Comparison of ENCODE assay signal across 9 cellular contexts in genomic region chr17:54969658-54970572, GRCh38. TPM values are rescaled to one million over a fixed set of nuclear protein-coding genes. Genes with fewer than 3 reads are reported as not detected.
DNase-seq lines count a peak whose midpoint lies in the region; ATAC-seq and TF ChIP-seq lines count a peak whose summit lies in the region.
"Had no signal": no experiment of that assay in that cellular context is flagged by ENCODE, and none has a peak within 500 bp of the region (broad histone marks: within the 10 kb centered on the region; RNA-seq: fewer than 3 reads in every experiment).

No MANE protein-coding gene starts in this region.

- 0 out of 2 replicates have a peak, but pooled peaks cover 5% of the 10 kb centered on the region for H4K20me1 ChIP-seq in GM23338 (replicated peaks; ENCODE audit: insufficient read depth)

- peaks cover 12% of the 10 kb centered on the region; the same call in 1 of the 2 replicates for H3K4me1 ChIP-seq in GM23338 (ENCODE audit: insufficient read depth)
- peaks cover 0 to 32% (median 2%) of the 10 kb centered on the region in 4 donors for H3K4me1 ChIP-seq in Peyer's patch
- peaks cover 3% of the 10 kb centered on the region for H3K4me1 ChIP-seq in iPS-15b (ENCODE audit: control insufficient read depth, insufficient read depth, low read length)
- H3K4me1 ChIP-seq in skeletal muscle tissue (ENCODE audit: control insufficient read depth in 3 of 3, insufficient read depth in 3 of 3, low read length in 3 of 3): peaks cover 11 to 23% (median 11%) of the 10 kb centered on the region in 3 donors

- H2AFZ ChIP-seq in GM23338: no peak overlapping the region

- peaks cover 12% of the 10 kb centered on the region for H3K4me1 Mint-ChIP-seq in GM23338
- H3K4me1 Mint-ChIP-seq in immature natural killer cell: peaks cover 20 to 24% of the 10 kb centered on the region in 2 donors

- no peaks in the 10 kb centered on the region for H3K9me3 Mint-ChIP-seq in GM23338
- no peaks in the 10 kb centered on the region for H3K9me3 Mint-ChIP-seq in immature natural killer cell

- peaks cover 4% of the 10 kb centered on the region for H3K27me3 Mint-ChIP-seq in GM23338 (ENCODE audit: insufficient read depth, low read depth, poor library complexity)
- H3K27me3 Mint-ChIP-seq in immature natural killer cell (ENCODE audit: low read depth in 3 of 3): peaks cover 0 to 6% (median 0%) of the 10 kb centered on the region in 3 donors

- DNase-seq in GM23338 (ENCODE audit: low spot score) (no peak), Peyer's patch (no peak), immature natural killer cell (no peak), NOMO-1 (lab: John Stamatoyannopoulos, UW; ENCODE audit: unreplicated experiment in 2 of 2) (no peak), mesenteric fat pad (ENCODE audit: low spot score) (no peak)
- DNase-seq: SHP77 had no signal

- no peaks in the 10 kb centered on the region for H3K9me2 ChIP-seq in GM23338 (ENCODE audit: insufficient read depth)

- no peaks in the 10 kb centered on the region for H3F3A ChIP-seq in GM23338 (replicated peaks; ENCODE audit: low read depth)

- TF ChIP-seq CTCF in GM23338 (conservative IDR thresholded peaks at IDR 0.05; ENCODE audit: low read depth in 2 of 2) (no peak), Peyer's patch (IDR thresholded peaks at IDR 0.05) (no peak)

- H3K36me3 Mint-ChIP-seq in GM23338 (ENCODE audit: low read depth) (peaks cover 15% of the 10 kb centered on the region), immature natural killer cell (no peaks in the 10 kb centered on the region)

- H3K4me3 ChIP-seq in GM23338 (peak overlapping the region; percentile 97), Peyer's patch (peak overlapping the region; percentile 65 to 89 (median 84)), iPS-15b (ENCODE audit: low read depth, low read length) (peak overlapping the region; percentile 97), skeletal muscle tissue (ENCODE audit: low read length in 3 of 3) (peak overlapping the region; percentile 93 to 98 (median 96))

- no peaks in the 10 kb centered on the region for H3K27me3 ChIP-seq in GM23338 (ENCODE audit: insufficient read depth)
- no peaks in the 10 kb centered on the region for H3K27me3 ChIP-seq in Peyer's patch
- no peaks in the 10 kb centered on the region for H3K27me3 ChIP-seq in iPS-15b (ENCODE audit: control insufficient read depth, insufficient read depth, low read length)
- no peaks in the 10 kb centered on the region for H3K27me3 ChIP-seq in skeletal muscle tissue (ENCODE audit: control insufficient read depth in 3 of 3, insufficient read depth in 3 of 3, low read length in 3 of 3)

- H3K4me3 Mint-ChIP-seq in GM23338 (no peak overlapping the region), immature natural killer cell (peak overlapping the region in 2 of 5 donors; percentile 33 to 34)

- H3K4me2 ChIP-seq in GM23338: peak overlapping the region; percentile 99

- H3K27ac ChIP-seq in GM23338 (ENCODE audit: low read depth) (no peak overlapping the region), Peyer's patch (peak overlapping the region in 3 of 4 donors; percentile 68 to 84 (median 82)), skeletal muscle tissue (ENCODE audit: low read depth, low read length) (peak overlapping the region; percentile 86)

- H3K9me3 ChIP-seq in Peyer's patch (no peaks in the 10 kb centered on the region), iPS-15b (ENCODE audit: control insufficient read depth, insufficient read depth, low read length) (no peaks in the 10 kb centered on the region), skeletal muscle tissue (ENCODE audit: control insufficient read depth in 3 of 3, low read length in 3 of 3) (no peaks in the 10 kb centered on the region)

- ATAC-seq in GM23338: no peak
- no peak for ATAC-seq in esophagus mucosa

- H3K36me3 ChIP-seq in GM23338 (ENCODE audit: insufficient read depth) (no peaks in the 10 kb centered on the region; the same call in 1 of the 2 replicates), Peyer's patch (no peaks in the 10 kb centered on the region), iPS-15b (ENCODE audit: control insufficient read depth, insufficient read depth, low read length) (no peaks in the 10 kb centered on the region), skeletal muscle tissue (ENCODE audit: control insufficient read depth in 3 of 3, insufficient read depth in 3 of 3, low read length in 3 of 3) (peaks cover 0 to under 1% (median 0%) of the 10 kb centered on the region in 3 donors)

- H3K9ac ChIP-seq in iPS-15b (ENCODE audit: low read depth, low read length): no peak overlapping the region
- H3K9ac ChIP-seq in skeletal muscle tissue (ENCODE audit: low read depth in 1 of 3, low read length in 3 of 3): peak overlapping the region; percentile 93 to 94 (median 93)

- H3K27ac Mint-ChIP-seq in GM23338 (no peak overlapping the region), immature natural killer cell (peak overlapping the region in 1 of 6 donors; percentile 21)

- H3K79me2 ChIP-seq in GM23338 (replicated peaks; ENCODE audit: insufficient read depth): peaks cover 92% of the 10 kb centered on the region

- no peak for TF ChIP-seq POLR2A in Peyer's patch (IDR thresholded peaks at IDR 0.05)

TF ChIP-seq in GM23338, 12 proteins besides CTCF, POLR2A, EP300 and RAD21 (continues in another document):
- TF ChIP-seq NANOG (IDR thresholded peaks at IDR 0.05; ENCODE audit: borderline replicate concordance) (no peak), REST (IDR thresholded peaks at IDR 0.05; ENCODE audit: unreplicated experiment) (no peak), ETS1 (IDR thresholded peaks at IDR 0.05) (no peak), ZNF331 (CRISPR knock-in tag; IDR thresholded peaks at IDR 0.05; ENCODE audit: low read depth) (no peak), STAT1 (IDR thresholded peaks at IDR 0.05; ENCODE audit: unreplicated experiment) (no peak), ZNF114 (CRISPR knock-in tag; IDR thresholded peaks at IDR 0.05) (no peak), EZH2 (IDR thresholded peaks at IDR 0.05; ENCODE audit: low read depth, unreplicated experiment) (no peak), JUNB (IDR thresholded peaks at IDR 0.05; ENCODE audit: unreplicated experiment) (no peak)

RNA-seq across cellular contexts. Expression of gene STXBP4, which starts 1.4 kb away (rescaled TPM):
- total RNA-seq in GM23338 (2014; rRNA removed; shearing (Covaris generic)): 45.4 and 52.1 TPM in 2 replicates
- polyA plus RNA-seq in GM23338 (2016; fragmentation: Nextera tagmentation; extraction: Ambion mirVana) (25.0 and 26.4 TPM in 2 replicates), immature natural killer cell (1 to 10 TPM in 1 of 3 donors, under 1 TPM in 1, not detected in 1; 0.58 to 5.9 TPM)
- total RNA-seq in Peyer's patch (10 to 100 TPM in 3 of 4 donors, 1 to 10 TPM in 1; 8.0 to 57.6 (median 18.8) TPM), skeletal muscle tissue (9.4 TPM), esophagus mucosa (3.9 TPM), mesenteric fat pad (8.6 TPM)

RNA-seq across cellular contexts. Expression of gene COX11, which starts 1.5 kb away (rescaled TPM):
- total RNA-seq in GM23338 (2014; rRNA removed; shearing (Covaris generic)): 54.5 and 56.7 TPM in 2 replicates
- polyA plus RNA-seq in GM23338 (2016; fragmentation: Nextera tagmentation; extraction: Ambion mirVana): 50.5 and 53.7 TPM in 2 replicates
- 10 to 100 TPM; 42.1 to 90.1 (median 48.4) TPM for total RNA-seq in Peyer's patch
- 28.2 TPM for total RNA-seq in skeletal muscle tissue
- 10 to 100 TPM; 45.5 to 79.6 (median 57.2) TPM for polyA plus RNA-seq in immature natural killer cell
- total RNA-seq in esophagus mucosa: 23.5 TPM
- 40.4 TPM for total RNA-seq in mesenteric fat pad
